In the genomic region with DNA sequence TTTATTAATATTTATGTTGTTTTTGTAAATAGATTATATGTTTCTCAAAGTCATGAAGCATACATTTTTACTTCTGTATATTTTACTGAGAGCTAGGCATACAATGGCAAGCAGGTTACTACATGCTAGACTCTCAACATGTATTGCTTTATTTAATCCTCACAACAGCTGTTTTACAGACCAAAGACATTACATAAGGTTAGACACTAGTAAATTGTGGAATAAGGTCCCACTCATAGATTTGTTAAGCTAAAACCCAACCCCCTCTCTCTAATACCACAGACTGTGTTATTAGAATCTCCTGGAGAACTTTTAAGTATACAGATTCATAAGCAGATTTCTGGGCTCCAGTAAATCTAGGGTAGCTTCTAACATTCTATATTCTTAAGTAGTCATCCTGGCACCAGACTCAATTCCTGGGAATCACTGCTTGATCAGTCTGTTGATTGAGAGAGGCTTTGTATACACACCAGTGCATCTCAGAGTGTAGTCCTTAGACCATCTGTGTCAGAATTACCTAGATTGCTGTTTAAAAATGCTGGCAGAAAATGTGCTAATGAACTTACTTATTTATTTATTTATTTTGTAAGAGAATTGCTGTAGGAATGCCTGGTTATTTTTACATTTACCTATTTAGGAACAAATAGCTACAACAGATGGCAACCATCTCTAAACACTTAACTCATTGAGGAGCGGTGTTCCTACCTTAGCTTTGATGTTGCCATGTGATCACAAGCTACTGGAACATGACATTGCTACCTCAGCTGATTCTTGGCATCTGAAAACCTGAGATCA, we compare ENCODE assay signal across 19 cellular contexts.
"Had no signal": no experiment of that assay in that cellular context is flagged by ENCODE, and none has a peak within 500 bp of the region (broad histone marks: within the 10 kb centered on the region; RNA-seq: fewer than 3 reads in every experiment).

No MANE protein-coding gene starts in this region.

- H3K4me3 ChIP-seq: ascending aorta, esophagus muscularis mucosa, neural progenitor cell, right atrium auricular region, tibial nerve, uterus had no signal

- H3K36me3 ChIP-seq: ascending aorta, esophagus muscularis mucosa, neural progenitor cell, right atrium auricular region, tibial nerve, uterus had no signal

- ATAC-seq: activated T-cell treated with anti-CD3 and anti-CD28 coated beads, Interleukin-2, amount 50 U/mL, for 4 hours; naive thymus-derived CD4-positive, alpha-beta T cell; stimulated activated naive CD8-positive, alpha-beta T cell treated with anti-CD3 and anti-CD28 coated beads, Interleukin-15, Interleukin-2, amounts not matched to agents 100 U/mL and 50 U/mL, for 24 hours had no signal

- DNase-seq: activated CD4-positive, alpha-beta T cell treated with anti-CD3 and anti-CD28 coated beads, Interleukin-2, amount 50 U/mL, for 1 hour; activated CD4-positive, CD25-positive, alpha-beta regulatory T cell treated with anti-CD3 and anti-CD28 coated beads, Interleukin-2, amount 50 U/mL, for 72 hours; activated CD8-positive, alpha-beta memory T cell treated with anti-CD3 and anti-CD28 coated beads, Interleukin-2, amount 50 U/mL, for 4 hours; activated effector memory CD4-positive, alpha-beta T cell treated with Interleukin-2 at 50 U/mL for 16 hours; activated naive CD4-positive, alpha-beta T cell treated with anti-CD3 and anti-CD28 coated beads, Interleukin-2, amount 50 U/mL, for 16 hours; activated T-cell treated with anti-CD3 and anti-CD28 coated beads, Interleukin-2, amount 50 U/mL, for 4 hours; effector CD8-positive, alpha-beta T cell; immature natural killer cell; mesenchymal stem cell; naive thymus-derived CD4-positive, alpha-beta T cell; stimulated activated CD4-positive, alpha-beta T cell treated with anti-CD3 and anti-CD28 coated beads, Interleukin-2, amount 100 ng/mL, for 24 hours; stimulated activated naive CD8-positive, alpha-beta T cell treated with anti-CD3 and anti-CD28 coated beads, Interleukin-15, Interleukin-2, amounts not matched to agents 100 U/mL and 50 U/mL, for 24 hours; substantia nigra; uterus had no signal

- H3K9me3 ChIP-seq: ascending aorta, esophagus muscularis mucosa, right atrium auricular region, tibial nerve, uterus had no signal

- H3K27me3 ChIP-seq: ascending aorta, esophagus muscularis mucosa, neural progenitor cell, right atrium auricular region, tibial nerve, uterus had no signal

- H3K4me1 ChIP-seq: ascending aorta, neural progenitor cell, right atrium auricular region, tibial nerve, uterus had no signal

- H3K27ac ChIP-seq: ascending aorta, esophagus muscularis mucosa, neural progenitor cell, right atrium auricular region, tibial nerve, uterus had no signal
